Comparison of ENCODE assay signal across 22 cellular contexts in genomic region chr15:77384589-77385359, GRCh38.
"Had no signal": no experiment of that assay in that cellular context is flagged by ENCODE, and none has a peak within 500 bp of the region (broad histone marks: within the 10 kb centered on the region; RNA-seq: fewer than 3 reads in every experiment).

No MANE protein-coding gene starts in this region.

- DNase-seq: activated CD4-positive, alpha-beta T cell treated with anti-CD3 and anti-CD28 coated beads, Interleukin-2, amount 10 ng/mL, durations not matched to agents 7 days and 5 days; activated CD4-positive, CD25-positive, alpha-beta regulatory T cell; activated CD8-positive, alpha-beta memory T cell treated with anti-CD3 and anti-CD28 coated beads for 24 hours; activated CD8-positive, alpha-beta memory T cell treated with anti-CD3 and anti-CD28 coated beads, Interleukin-2, amount 50 U/mL, for 48 hours; activated gamma-delta T cell; adrenal gland; effector CD4-positive, alpha-beta T cell; mesendoderm; naive thymus-derived CD8-positive, alpha-beta T cell; nucleus accumbens; stimulated activated CD4-positive, alpha-beta T cell treated with anti-CD3 and anti-CD28 coated beads, Interleukin-12 subunit alpha, Interleukin-12 subunit beta, amount 100 ng/mL, for 4 hours; stimulated activated CD4-positive, alpha-beta T cell treated with anti-CD3 and anti-CD28 coated beads, Interleukin-1b, Interleukin-23, amount 100 ng/mL, for 48 hours; stimulated activated CD8-positive, alpha-beta memory T cell treated with anti-CD3 and anti-CD28 coated beads, Interleukin-4, amount 100 ng/mL, for 48 hours; T-helper 9 cell; transverse colon; uterus had no signal

- FAIRE-seq: astrocyte had no signal

- H3K9me3 Mint-ChIP-seq: activated CD4-positive, alpha-beta T cell treated with anti-CD3 and anti-CD28 coated beads, Interleukin-2, amount 10 ng/mL, durations not matched to agents 7 days and 5 days; activated naive CD4-positive, alpha-beta T cell treated with anti-CD3 and anti-CD28 coated beads, Interleukin-2, amount 50 U/mL, for 24 hours; naive thymus-derived CD8-positive, alpha-beta T cell; stimulated activated naive CD8-positive, alpha-beta T cell treated with anti-CD3 and anti-CD28 coated beads, Interleukin-15, Interleukin-2, amounts not matched to agents 100 ng/mL and 50 ng/mL, for 24 hours had no signal

- H3K4me3 ChIP-seq: adrenal gland, breast epithelium, esophagus muscularis mucosa, suprapubic skin, transverse colon, uterus had no signal

- H3K9me3 ChIP-seq: adrenal gland, breast epithelium, esophagus muscularis mucosa, suprapubic skin, transverse colon, uterus had no signal

- H3K27me3 Mint-ChIP-seq: activated CD4-positive, alpha-beta T cell treated with anti-CD3 and anti-CD28 coated beads, Interleukin-2, amount 10 ng/mL, durations not matched to agents 7 days and 5 days; activated naive CD4-positive, alpha-beta T cell treated with anti-CD3 and anti-CD28 coated beads, Interleukin-2, amount 50 U/mL, for 24 hours; naive thymus-derived CD8-positive, alpha-beta T cell; stimulated activated naive CD8-positive, alpha-beta T cell treated with anti-CD3 and anti-CD28 coated beads, Interleukin-15, Interleukin-2, amounts not matched to agents 100 ng/mL and 50 ng/mL, for 24 hours had no signal

- H3K27ac ChIP-seq: adrenal gland, breast epithelium, esophagus muscularis mucosa, suprapubic skin, transverse colon, uterus had no signal

- H3K27me3 ChIP-seq: adrenal gland, breast epithelium, esophagus muscularis mucosa, suprapubic skin, transverse colon, uterus had no signal

- H3K36me3 Mint-ChIP-seq: activated naive CD4-positive, alpha-beta T cell treated with anti-CD3 and anti-CD28 coated beads, Interleukin-2, amount 50 U/mL, for 24 hours; naive thymus-derived CD8-positive, alpha-beta T cell had no signal

- ATAC-seq: naive thymus-derived CD8-positive, alpha-beta T cell had no signal

- H3K4me3 Mint-ChIP-seq: activated CD4-positive, alpha-beta T cell treated with anti-CD3 and anti-CD28 coated beads, Interleukin-2, amount 10 ng/mL, durations not matched to agents 7 days and 5 days; activated naive CD4-positive, alpha-beta T cell treated with anti-CD3 and anti-CD28 coated beads, Interleukin-2, amount 50 U/mL, for 24 hours; naive thymus-derived CD8-positive, alpha-beta T cell; stimulated activated naive CD8-positive, alpha-beta T cell treated with anti-CD3 and anti-CD28 coated beads, Interleukin-15, Interleukin-2, amounts not matched to agents 100 ng/mL and 50 ng/mL, for 24 hours had no signal

- H3K4me1 ChIP-seq: uterus had no signal

- H3K36me3 ChIP-seq: adrenal gland, breast epithelium, esophagus muscularis mucosa, suprapubic skin, transverse colon, uterus had no signal

- H3K27ac Mint-ChIP-seq: activated CD4-positive, alpha-beta T cell treated with anti-CD3 and anti-CD28 coated beads, Interleukin-2, amount 10 ng/mL, durations not matched to agents 7 days and 5 days; activated naive CD4-positive, alpha-beta T cell treated with anti-CD3 and anti-CD28 coated beads, Interleukin-2, amount 50 U/mL, for 24 hours; naive thymus-derived CD8-positive, alpha-beta T cell; stimulated activated naive CD8-positive, alpha-beta T cell treated with anti-CD3 and anti-CD28 coated beads, Interleukin-15, Interleukin-2, amounts not matched to agents 100 ng/mL and 50 ng/mL, for 24 hours had no signal
